In genomic region chr2:9318461-9319337, GRCh38 we compare ENCODE assay signal across 14 cellular contexts.
A peak's percentile ranks its signal among the peaks of the same experiment; 100 is the strongest.
DNase-seq lines count a peak whose midpoint lies in the region; ATAC-seq and TF ChIP-seq lines count a peak whose summit lies in the region.
"Had no signal": no experiment of that assay in that cellular context is flagged by ENCODE, and none has a peak within 500 bp of the region (broad histone marks: within the 10 kb centered on the region; RNA-seq: fewer than 3 reads in every experiment).

No MANE protein-coding gene starts in this region.

- no peak overlapping the region for H3K4me2 ChIP-seq in OCI-LY7 (ENCODE audit: low read length)

- BruUV-seq in OCI-LY7 (replicated peaks; lab: Mats Ljungman, UMichigan), result no TSS peak

- WGBS in upper lobe of left lung, 2 donors, result 60 to 84% methylated on average over 17 to 27 of the region's 29 CpGs

- intact Hi-C loops in OCI-LY7 (cut with micrococcal nuclease; ENCODE audit: unreplicated experiment), result no loop called here

- H3K9me3 ChIP-seq in upper lobe of left lung (no peaks in the 10 kb centered on the region), OCI-LY7 (ENCODE audit: low read length) (no peaks in the 10 kb centered on the region)

- H3K27me3 ChIP-seq in upper lobe of left lung, result no peaks in the 10 kb centered on the region

- peak overlapping the region; percentile 55 to 82 (median 62) for H3K27ac ChIP-seq in upper lobe of left lung
- no peak overlapping the region for H3K27ac ChIP-seq in OCI-LY7 (ENCODE audit: low read depth, low read length, poor library complexity, severe bottlenecking)
- H3K27ac ChIP-seq: WERI-Rb-1 had no signal

- no peaks in the 10 kb centered on the region for H3K79me2 ChIP-seq in OCI-LY7 (ENCODE audit: insufficient read depth, low read depth, low read length)

- CTCF ChIA-PET in OCI-LY7 (lab: Charles Lee; ENCODE audit: unreplicated experiment), result no interaction called here

- H4K20me1 ChIP-seq in OCI-LY7 (ENCODE audit: insufficient read depth, low read length), result no peaks in the 10 kb centered on the region

- TF ChIP-seq POLR2A in upper lobe of left lung (IDR thresholded peaks at IDR 0.05), result no peak
- no peak for TF ChIP-seq POLR2A in GM18505 (IDR thresholded peaks at IDR 0.05; ENCODE audit: borderline replicate concordance, extremely low read depth, insufficient read depth, insufficient read length)

- peak; percentile 14 for DNase-seq in NCI-H82 (lab: John Stamatoyannopoulos, UW)
- DNase-seq in NCI-H82 treated with DMSO at 0.1 percent for 48 hours (lab: John Stamatoyannopoulos, UW; ENCODE audit: unreplicated experiment), result no peak
- DNase-seq in mesenteric fat pad (ENCODE audit: low spot score), result peak; percentile 87
- DNase-seq in upper lobe of left lung, result peak; percentile 33 to 60
- no peak for DNase-seq in OCI-LY7 (ENCODE audit: low spot score)
- DNase-seq in NOMO-1 treated with dmso at 0.1 percent for 144 hours (lab: John Stamatoyannopoulos, UW; ENCODE audit: unreplicated experiment), result no peak
- DNase-seq: DMS79, HCEC 1CT, KBM-7, NCI-H2081, SHP77, WERI-Rb-1 had no signal

- H3K9me2 ChIP-seq in OCI-LY7 (ENCODE audit: insufficient read depth, low read length), result no peaks in the 10 kb centered on the region

- TF ChIP-seq EP300 in upper lobe of left lung (IDR thresholded peaks at IDR 0.05), result no peak

- TF ChIP-seq CTCF in upper lobe of left lung (IDR thresholded peaks at IDR 0.05) (no peak), OCI-LY7 (conservative IDR thresholded peaks at IDR 0.05; ENCODE audit: low read length) (no peak)

- H2AFZ ChIP-seq in OCI-LY7 (ENCODE audit: low read length), result no peak overlapping the region

- POLR2A ChIA-PET in OCI-LY7 (lab: Charles Lee), result no interaction called here

- no peak overlapping the region for H3K4me3 ChIP-seq in upper lobe of left lung
- no peak overlapping the region for H3K4me3 ChIP-seq in OCI-LY7 (ENCODE audit: low read depth, low read length, poor library complexity, severe bottlenecking)

- H3K4me1 ChIP-seq in upper lobe of left lung (peaks cover 6 to 20% (median 12%) of the 10 kb centered on the region in 4 donors), OCI-LY7 (ENCODE audit: insufficient read depth, low read length, poor library complexity, severe bottlenecking) (no peaks in the 10 kb centered on the region)

- ATAC-seq in esophagus mucosa (peak; percentile 3), upper lobe of left lung (ENCODE audit: low FRiP score in 2 of 2) (no peak), GM18505 (IDR thresholded peaks at IDR 0.05; ENCODE audit: unreplicated experiment) (no peak)

- H3K36me3 ChIP-seq in upper lobe of left lung, result peaks cover 0 to 8% (median 4%) of the 10 kb centered on the region in 4 donors
- no peaks in the 10 kb centered on the region for H3K36me3 ChIP-seq in OCI-LY7 (ENCODE audit: insufficient read depth, low read length)

Comparison
In these comparisons a context has a peak if more than half of its experiments do, and no peak if none do; other contexts are left out.
1. DNase-seq: peak in NCI-H82 (single experiment), mesenteric fat pad (single experiment) and upper lobe of left lung (2 of 2); none in NCI-H82 treated with DMSO at 0.1 percent for 48 hours (single experiment), OCI-LY7 (single experiment) and NOMO-1 treated with dmso at 0.1 percent for 144 hours (single experiment).